Comparison of ENCODE assay signal across 18 cellular contexts in the genomic region with DNA sequence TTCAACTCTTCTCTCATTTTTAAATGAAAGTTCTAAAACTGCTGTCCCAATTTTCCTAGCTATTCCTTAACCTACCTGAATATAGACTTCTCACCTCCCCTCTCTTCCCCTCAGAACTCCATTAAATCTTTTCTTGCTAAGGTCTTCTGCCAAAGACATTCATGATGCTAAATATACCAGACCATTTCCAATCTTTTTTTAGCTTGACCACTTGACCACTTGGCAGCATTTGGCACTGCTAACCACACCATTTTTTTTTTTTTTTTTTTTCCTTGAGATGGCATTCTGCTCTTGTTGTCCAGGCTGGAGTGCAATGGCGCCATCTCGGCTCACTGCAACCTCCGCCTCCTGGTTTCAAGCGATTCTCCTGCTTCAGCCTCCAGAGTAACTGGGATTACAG. TPM values are rescaled to one million over a fixed set of nuclear protein-coding genes. Genes with fewer than 3 reads are reported as not detected.
DNase-seq lines count a peak whose midpoint lies in the region; ATAC-seq, FAIRE-seq and TF ChIP-seq lines count a peak whose summit lies in the region.
"Had no signal": no experiment of that assay in that cellular context is flagged by ENCODE, and none has a peak within 500 bp of the region (broad histone marks: within the 10 kb centered on the region; RNA-seq: fewer than 3 reads in every experiment).

No MANE protein-coding gene starts in this region.

- in situ Hi-C loops in gastrocnemius medialis (cut with MboI; ENCODE audit: low sequenced_read_pairs in 4 of 4): loop anchor here in 2 of 4 donors (25.0 kb wide), 1 partner anchor 195 kb away; a partner anchor contains a TSS

- no peak overlapping the region for H3K4me3 Mint-ChIP-seq in activated CD8-positive, alpha-beta T cell treated with anti-CD3 and anti-CD28 coated beads, Interleukin-2, amount 10 ng/mL, durations not matched to agents 7 days and 5 days
- H3K4me3 Mint-ChIP-seq: H9 had no signal

- FAIRE-seq in H54 (lab: Jason Lieb, UNC): no peak
- FAIRE-seq: A204.1, D721Med, G401.6, GM12891 had no signal

- H3K27ac ChIP-seq in gastrocnemius medialis (peak overlapping the region; percentile 83 to 97 (median 92)), RWPE1 (no peak overlapping the region)

- H3K9me3 Mint-ChIP-seq in activated CD8-positive, alpha-beta T cell treated with anti-CD3 and anti-CD28 coated beads, Interleukin-2, amount 10 ng/mL, durations not matched to agents 7 days and 5 days (ENCODE audit: insufficient read depth): no peaks in the 10 kb centered on the region
- H3K9me3 Mint-ChIP-seq: CD4-positive, CD25-positive, alpha-beta regulatory T cell; H9 had no signal

- intact Hi-C loops in gastrocnemius medialis (cut with DNase I; ENCODE audit: low total_unique reads): loop anchor here (5.0 kb wide), 1 partner anchor 305 kb away; a partner anchor contains a TSS

- H3K36me3 ChIP-seq in gastrocnemius medialis: no peaks in the 10 kb centered on the region
- H3K36me3 ChIP-seq: BE2C had no signal

- H3K36me3 Mint-ChIP-seq in activated CD8-positive, alpha-beta T cell treated with anti-CD3 and anti-CD28 coated beads, Interleukin-2, amount 10 ng/mL, durations not matched to agents 7 days and 5 days (ENCODE audit: low read depth): peaks cover 2% of the 10 kb centered on the region

- peaks cover 10 to 23% of the 10 kb centered on the region in 2 donors for H3K4me1 ChIP-seq in gastrocnemius medialis
- H3K4me1 ChIP-seq: BE2C had no signal

- peaks cover 7% of the 10 kb centered on the region for H3K4me1 Mint-ChIP-seq in activated CD8-positive, alpha-beta T cell treated with anti-CD3 and anti-CD28 coated beads, Interleukin-2, amount 10 ng/mL, durations not matched to agents 7 days and 5 days (ENCODE audit: low read depth)

- H3K27ac Mint-ChIP-seq in activated CD8-positive, alpha-beta T cell treated with anti-CD3 and anti-CD28 coated beads, Interleukin-2, amount 10 ng/mL, durations not matched to agents 7 days and 5 days: no peak overlapping the region
- H3K27ac Mint-ChIP-seq: CD4-positive, CD25-positive, alpha-beta regulatory T cell; H9 had no signal

- peaks cover 4% of the 10 kb centered on the region for H3K27me3 Mint-ChIP-seq in activated CD8-positive, alpha-beta T cell treated with anti-CD3 and anti-CD28 coated beads, Interleukin-2, amount 10 ng/mL, durations not matched to agents 7 days and 5 days (ENCODE audit: low read depth)
- H3K27me3 Mint-ChIP-seq: CD4-positive, CD25-positive, alpha-beta regulatory T cell had no signal

- no peak overlapping the region for H3K4me3 ChIP-seq in gastrocnemius medialis

- DNase-seq in A172 (ENCODE audit: low spot score) (peak; percentile 20), LHCN-M2 (ENCODE audit: low read depth) (peak; percentile 36), myocyte (ENCODE audit: low read depth) (peak; percentile 88), gastrocnemius medialis (peak; percentile 32 to 48), H54 (ENCODE audit: insufficient read length, low spot score) (no peak), RWPE1 (ENCODE audit: low spot score) (no peak)
- DNase-seq in activated CD8-positive, alpha-beta T cell treated with anti-CD3 and anti-CD28 coated beads, Interleukin-2, amount 10 ng/mL, durations not matched to agents 7 days and 5 days: no peak
- DNase-seq: ACHN; BE2C; C1 segment of cervical spinal cord; Caco-2; CD4-positive, CD25-positive, alpha-beta regulatory T cell; GOT3; H9 had no signal

- TF ChIP-seq POLR2A in gastrocnemius medialis (IDR thresholded peaks at IDR 0.05) (peak in 1 of 2 donors; percentile 8), H54 (IDR thresholded peaks at IDR 0.05; ENCODE audit: low read depth, low read length) (no peak)

- ATAC-seq in gastrocnemius medialis: peak; percentile 57 to 58
- no peak for ATAC-seq in activated CD8-positive, alpha-beta T cell treated with anti-CD3 and anti-CD28 coated beads, Interleukin-2, amount 10 ng/mL, durations not matched to agents 7 days and 5 days

- CTCF ChIA-PET in activated CD8-positive, alpha-beta T cell treated with anti-CD3 and anti-CD28 coated beads, Interleukin-2, amount 10 ng/mL, durations not matched to agents 7 days and 5 days (lab: Charles Lee): interaction anchor here (1.0 to 7.1 kb wide), 2 partner anchors 9 to 77 kb away, joined by 3 to 183 read pairs; no protein-coding TSS in a partner anchor
- CTCF ChIA-PET in RWPE1 (lab: Yijun Ruan, JAX): interaction anchor here (0.6 kb wide), 1 partner anchor 208 kb away, joined by 4 read pairs; no protein-coding TSS in a partner anchor

- no peaks in the 10 kb centered on the region for H3K9me3 ChIP-seq in gastrocnemius medialis
- H3K9me3 ChIP-seq: BE2C had no signal

- POLR2A ChIA-PET in activated CD8-positive, alpha-beta T cell treated with anti-CD3 and anti-CD28 coated beads, Interleukin-2, amount 10 ng/mL, durations not matched to agents 7 days and 5 days (lab: Charles Lee): interaction anchor here (0.5 kb wide), 1 partner anchor 53 kb away, joined by 5 read pairs; no protein-coding TSS in a partner anchor
- POLR2A ChIA-PET in RWPE1 (lab: Yijun Ruan, JAX; ENCODE audit: low non-redundant PET): no interaction called here

- H3K27me3 ChIP-seq in gastrocnemius medialis: no peaks in the 10 kb centered on the region
- H3K27me3 ChIP-seq: BE2C had no signal

- no peak for TF ChIP-seq CTCF in gastrocnemius medialis (IDR thresholded peaks at IDR 0.05 in 4 of 5, conservative IDR thresholded peaks at IDR 0.05 in 1 of 5)
- TF ChIP-seq CTCF in RWPE1 (conservative IDR thresholded peaks at IDR 0.05; ENCODE audit: low read depth): no peak

RNA-seq across cellular contexts. Expression of a gene that starts 3.6 kb away (rescaled TPM):
- 33.2 and 46.2 TPM in 2 replicates for total RNA-seq in A172 (2014; rRNA removed; shearing (Covaris generic))
- 34.5 and 40.5 TPM in 2 replicates for total RNA-seq in LHCN-M2 (2014; rRNA removed)
- 17.1 TPM for polyA plus RNA-seq in LHCN-M2 (2012)
- 37.9 and 41.5 TPM in 2 replicates for total RNA-seq in myocyte
- 16.1 TPM for polyA plus RNA-seq in myocyte (2012)
- 10 to 100 TPM; 16.4 to 44.6 (median 18.7) TPM for total RNA-seq in gastrocnemius medialis
- 10 to 100 TPM; 45.8 to 52.8 TPM for total RNA-seq in activated CD8-positive, alpha-beta T cell treated with anti-CD3 and anti-CD28 coated beads, Interleukin-2, amount 10 ng/mL, durations not matched to agents 7 days and 5 days

Comparison
In these comparisons a context has a peak if more than half of its experiments do, and no peak if none do; other contexts are left out.
1. DNase-seq: peak in A172 (single experiment), LHCN-M2 (single experiment), myocyte (single experiment) and gastrocnemius medialis (2 of 2); none in activated CD8-positive, alpha-beta T cell treated with anti-CD3 and anti-CD28 coated beads, Interleukin-2, amount 10 ng/mL, durations not matched to agents 7 days and 5 days (single experiment), H54 (single experiment) and RWPE1 (single experiment).